ENCODE assay signal across 1 cellular context in genomic region chr2:186526281-186526680, GRCh38.
TF ChIP-seq lines count a peak whose summit lies in the region.

No MANE protein-coding gene starts in this region.

TF ChIP-seq in H1, 55 proteins besides CTCF, POLR2A, EP300 and RAD21 (continued from another document):
- TF ChIP-seq BRCA1 (IDR thresholded peaks at IDR 0.05; ENCODE audit: low read depth, low read length): no peak
